In genomic region chr2:98234763-98235162, GRCh38 we compare ENCODE assay signal across 16 cellular contexts.
A peak's percentile ranks its signal among the peaks of the same experiment; 100 is the strongest.
DNase-seq lines count a peak whose midpoint lies in the region; ATAC-seq, FAIRE-seq and TF ChIP-seq lines count a peak whose summit lies in the region.
"Had no signal": no experiment of that assay in that cellular context is flagged by ENCODE, and none has a peak within 500 bp of the region (broad histone marks: within the 10 kb centered on the region; RNA-seq: fewer than 3 reads in every experiment).

No MANE protein-coding gene starts in this region.

- TF ChIP-seq EP300 in HepG2 (IDR thresholded peaks at IDR 0.05; ENCODE audit: low read depth in 2 of 2, low read length in 2 of 2) (no peak), HepG2 (CRISPR knock-in tag; IDR thresholded peaks at IDR 0.05; ENCODE audit: borderline replicate concordance) (no peak)

- no peak for DNase-seq in HepG2 (ENCODE audit: low spot score)
- no peak for DNase-seq in right lobe of liver
- peak; percentile 7 for DNase-seq in OCI-LY7 (ENCODE audit: low spot score)
- DNase-seq in fibroblast of peridontal ligament (ENCODE audit: extremely low read depth), result peak; percentile 3
- DNase-seq in iPS-NIHi11 (ENCODE audit: low spot score), result no peak
- no peak for DNase-seq in stimulated activated CD4-positive, alpha-beta T cell treated with anti-CD3 and anti-CD28 coated beads, Interleukin-12 subunit alpha, Interleukin-12 subunit beta, amount 100 ng/mL, for 4 hours
- DNase-seq: DMS 273 treated with DMSO at 0.1 percent for 48 hours, GOT3, NCI-H187 treated with DMSO at 0.1 percent for 48 hours, NCI-H2171, NCI-H446 treated with DMSO at 0.1 percent for 48 hours, NCI-H82, SHP77 had no signal

- no peak overlapping the region for H3K9ac ChIP-seq in HepG2 (ENCODE audit: insufficient read depth, low read depth, low read length)

- in situ Hi-C loops in HepG2 (cut with HindIII; ENCODE audit: extremely low pct_ligation_motif_present, low pct_unique_long_range_greater_than_20kb), result no loop called here

- WGBS in HepG2 (ENCODE audit: low lambda C conversion rate), result 0% methylated on average over 2 of the region's 2 CpGs
- 44% methylated on average over 2 of the region's 2 CpGs for WGBS in right lobe of liver (ENCODE audit: insufficient coverage, low coverage, low lambda C conversion rate, missing lambda C conversion rate)

- TF ChIP-seq RAD21 in HepG2 (CRISPR knock-in tag; IDR thresholded peaks at IDR 0.05), result no peak

- CTCF ChIA-PET in HepG2 (lab: Yijun Ruan, JAX; ENCODE audit: low intra/inter-chr PET ratio, low total read pairs) (no interaction called here), OCI-LY7 (lab: Charles Lee; ENCODE audit: unreplicated experiment) (no interaction called here)

- H2AFZ ChIP-seq in HepG2 (ENCODE audit: low read length), result no peak overlapping the region
- no peak overlapping the region for H2AFZ ChIP-seq in OCI-LY7 (ENCODE audit: low read length)

- H3K9me3 ChIP-seq in HepG2 (ENCODE audit: low read length), result no peaks in the 10 kb centered on the region
- no peaks in the 10 kb centered on the region for H3K9me3 ChIP-seq in right lobe of liver
- H3K9me3 ChIP-seq in OCI-LY7 (ENCODE audit: low read length), result no peaks in the 10 kb centered on the region

- no peak for FAIRE-seq in HepG2 (lab: Jason Lieb, UNC)
- FAIRE-seq: RCC 7860 had no signal

- TF ChIP-seq POLR2A in HepG2 (IDR thresholded peaks at IDR 0.05; ENCODE audit: insufficient read depth in 1 of 2, low read depth in 2 of 2, low read length in 2 of 2) (no peak), right lobe of liver (IDR thresholded peaks at IDR 0.05) (no peak)

- H3K4me2 ChIP-seq in HepG2 (ENCODE audit: low read depth, low read length) (no peak overlapping the region), OCI-LY7 (ENCODE audit: low read length) (no peak overlapping the region)

- no peak for TF ChIP-seq CTCF in HepG2 (CRISPR knock-in tag; IDR thresholded peaks at IDR 0.05)
- TF ChIP-seq CTCF in right lobe of liver (IDR thresholded peaks at IDR 0.05), result no peak
- 0 out of 2 replicates have a peak, but pooled peaks have one; percentile 28 for TF ChIP-seq CTCF in OCI-LY7 (conservative IDR thresholded peaks at IDR 0.05; ENCODE audit: low read length)

- H4K20me1 ChIP-seq in HepG2 (ENCODE audit: insufficient read depth, low read length), result no peaks in the 10 kb centered on the region
- no peaks in the 10 kb centered on the region for H4K20me1 ChIP-seq in OCI-LY7 (ENCODE audit: insufficient read depth, low read length)

- H3K79me2 ChIP-seq in HepG2 (ENCODE audit: insufficient read depth, low read length) (no peaks in the 10 kb centered on the region), OCI-LY7 (ENCODE audit: insufficient read depth, low read depth, low read length) (no peaks in the 10 kb centered on the region)

- intact Hi-C loops in HepG2 (cut with micrococcal nuclease; ENCODE audit: unreplicated experiment), result no loop called here
- intact Hi-C loops in right lobe of liver (cut with DNase I), result no loop called here
- intact Hi-C loops in OCI-LY7 (cut with micrococcal nuclease; ENCODE audit: unreplicated experiment), result no loop called here

- H3K27me3 ChIP-seq in HepG2 (ENCODE audit: control insufficient read depth in 1 of 2, insufficient read depth in 2 of 2, low read length in 2 of 2) (peaks cover 0 to 4% of the 10 kb centered on the region in 2 experiments; a peak in 2 of 5 replicates), right lobe of liver (no peaks in the 10 kb centered on the region)

- H3K4me1 ChIP-seq in HepG2 (ENCODE audit: insufficient read depth, low read length), result no peaks in the 10 kb centered on the region
- H3K4me1 ChIP-seq in right lobe of liver, result no peaks in the 10 kb centered on the region
- H3K4me1 ChIP-seq in OCI-LY7 (ENCODE audit: insufficient read depth, low read length, poor library complexity, severe bottlenecking), result no peaks in the 10 kb centered on the region

- H3K4me3 ChIP-seq in HepG2 (replicated peaks in 1 of 3; ENCODE audit: insufficient read depth in 1 of 3, low read depth in 2 of 3, low read length in 3 of 3) (no peak overlapping the region), right lobe of liver (no peak overlapping the region), OCI-LY7 (ENCODE audit: low read depth, low read length, poor library complexity, severe bottlenecking) (no peak overlapping the region)

- POLR2A ChIA-PET in HepG2 (lab: Yijun Ruan, JAX) (no interaction called here), OCI-LY7 (lab: Charles Lee) (no interaction called here)

- ATAC-seq in HepG2 (no peak), right lobe of liver (no peak), HG02885 (IDR thresholded peaks at IDR 0.05; ENCODE audit: poor library complexity, unreplicated experiment) (no peak)

- H3K36me3 ChIP-seq in HepG2 (replicated peaks in 1 of 2; ENCODE audit: control insufficient read depth in 1 of 2, insufficient read depth in 2 of 2, low read length in 2 of 2), result no peaks in the 10 kb centered on the region
- no peaks in the 10 kb centered on the region for H3K36me3 ChIP-seq in right lobe of liver
- no peaks in the 10 kb centered on the region for H3K36me3 ChIP-seq in OCI-LY7 (ENCODE audit: insufficient read depth, low read length)

- H3K27ac ChIP-seq in HepG2 (ENCODE audit: extremely low read length, insufficient read depth, low read length) (no peak overlapping the region), right lobe of liver (no peak overlapping the region), OCI-LY7 (ENCODE audit: low read depth, low read length, poor library complexity, severe bottlenecking) (no peak overlapping the region)
- H3K27ac ChIP-seq: C4-2B had no signal

- BruUV-seq in HepG2 (replicated peaks; lab: Mats Ljungman, UMichigan), result no TSS peak
- BruUV-seq in OCI-LY7 (replicated peaks; lab: Mats Ljungman, UMichigan), result no TSS peak

- no peaks in the 10 kb centered on the region for H3K9me2 ChIP-seq in OCI-LY7 (ENCODE audit: insufficient read depth, low read length)

TF ChIP-seq in HepG2, 621 proteins besides CTCF, POLR2A, EP300 and RAD21:
- TF ChIP-seq TRIM22 (IDR thresholded peaks at IDR 0.05) (no peak), MNT (IDR thresholded peaks at IDR 0.05) (peak; percentile 6; the same call in 1 of the 2 replicates)

Comparison
In these comparisons a context has a peak if more than half of its experiments do, and no peak if none do; other contexts are left out.
1. DNase-seq: peak in OCI-LY7 (single experiment) and fibroblast of peridontal ligament (single experiment); none in HepG2 (single experiment), right lobe of liver (0 of 3), iPS-NIHi11 (single experiment) and stimulated activated CD4-positive, alpha-beta T cell treated with anti-CD3 and anti-CD28 coated beads, Interleukin-12 subunit alpha, Interleukin-12 subunit beta, amount 100 ng/mL, for 4 hours (single experiment).